Comparison of ENCODE assay signal across 1 cellular context in the genomic region with DNA sequence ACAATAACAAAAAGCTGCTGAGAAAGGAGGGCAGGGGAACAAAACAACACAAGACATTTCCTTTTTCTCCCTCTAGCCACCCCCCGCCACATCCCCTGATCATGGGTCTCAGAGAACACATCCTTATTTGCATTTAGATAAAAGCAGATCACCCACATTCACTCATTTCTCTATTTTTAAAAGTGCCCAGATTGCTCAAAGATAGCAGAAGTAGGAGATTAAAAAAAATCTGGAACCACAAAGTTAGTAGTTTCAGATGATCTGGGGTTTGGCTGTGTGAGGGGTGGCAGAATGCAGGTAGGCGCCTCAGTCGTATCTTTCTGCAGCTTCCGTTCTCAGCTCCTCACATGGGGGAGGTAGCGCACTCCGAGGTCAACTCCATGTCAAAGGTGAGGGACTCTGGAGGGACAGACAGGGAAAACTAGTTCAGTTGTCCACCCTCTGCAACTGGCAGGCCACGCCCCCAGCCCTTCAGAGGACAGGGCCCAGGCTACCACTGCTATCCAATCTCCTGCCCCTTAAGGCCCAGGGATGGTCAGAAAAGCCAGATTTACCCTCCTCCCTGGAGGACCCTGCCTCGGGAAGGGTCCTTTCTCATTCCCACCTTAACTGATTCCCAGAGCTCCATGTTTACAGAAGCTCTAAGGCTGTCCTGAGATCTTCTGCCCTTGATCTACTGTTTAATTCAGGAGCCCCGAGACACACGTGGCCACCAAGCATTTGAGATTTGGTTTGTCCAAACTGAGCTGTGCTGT.
A peak's percentile ranks its signal among the peaks of the same experiment; 100 is the strongest.
TF ChIP-seq lines count a peak whose summit lies in the region.

No MANE protein-coding gene starts in this region.

TF ChIP-seq in K562, 482 proteins besides CTCF, POLR2A, EP300 and RAD21 (continued from another document):
- TF ChIP-seq, protein P1, sequence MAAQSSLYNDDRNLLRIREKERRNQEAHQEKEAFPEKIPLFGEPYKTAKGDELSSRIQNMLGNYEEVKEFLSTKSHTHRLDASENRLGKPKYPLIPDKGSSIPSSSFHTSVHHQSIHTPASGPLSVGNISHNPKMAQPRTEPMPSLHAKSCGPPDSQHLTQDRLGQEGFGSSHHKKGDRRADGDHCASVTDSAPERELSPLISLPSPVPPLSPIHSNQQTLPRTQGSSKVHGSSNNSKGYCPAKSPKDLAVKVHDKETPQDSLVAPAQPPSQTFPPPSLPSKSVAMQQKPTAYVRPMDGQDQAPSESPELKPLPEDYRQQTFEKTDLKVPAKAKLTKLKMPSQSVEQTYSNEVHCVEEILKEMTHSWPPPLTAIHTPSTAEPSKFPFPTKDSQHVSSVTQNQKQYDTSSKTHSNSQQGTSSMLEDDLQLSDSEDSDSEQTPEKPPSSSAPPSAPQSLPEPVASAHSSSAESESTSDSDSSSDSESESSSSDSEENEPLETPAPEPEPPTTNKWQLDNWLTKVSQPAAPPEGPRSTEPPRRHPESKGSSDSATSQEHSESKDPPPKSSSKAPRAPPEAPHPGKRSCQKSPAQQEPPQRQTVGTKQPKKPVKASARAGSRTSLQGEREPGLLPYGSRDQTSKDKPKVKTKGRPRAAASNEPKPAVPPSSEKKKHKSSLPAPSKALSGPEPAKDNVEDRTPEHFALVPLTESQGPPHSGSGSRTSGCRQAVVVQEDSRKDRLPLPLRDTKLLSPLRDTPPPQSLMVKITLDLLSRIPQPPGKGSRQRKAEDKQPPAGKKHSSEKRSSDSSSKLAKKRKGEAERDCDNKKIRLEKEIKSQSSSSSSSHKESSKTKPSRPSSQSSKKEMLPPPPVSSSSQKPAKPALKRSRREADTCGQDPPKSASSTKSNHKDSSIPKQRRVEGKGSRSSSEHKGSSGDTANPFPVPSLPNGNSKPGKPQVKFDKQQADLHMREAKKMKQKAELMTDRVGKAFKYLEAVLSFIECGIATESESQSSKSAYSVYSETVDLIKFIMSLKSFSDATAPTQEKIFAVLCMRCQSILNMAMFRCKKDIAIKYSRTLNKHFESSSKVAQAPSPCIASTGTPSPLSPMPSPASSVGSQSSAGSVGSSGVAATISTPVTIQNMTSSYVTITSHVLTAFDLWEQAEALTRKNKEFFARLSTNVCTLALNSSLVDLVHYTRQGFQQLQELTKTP (IDR thresholded peaks at IDR 0.05; ENCODE audit: low read depth in 1 of 2, partially characterized antibody in 2 of 2): peak in 1 of 2 experiments; percentile 54
- no peak for TF ChIP-seq MIER1 (IDR thresholded peaks at IDR 0.05; ENCODE audit: low read depth)
